In the genomic region with DNA sequence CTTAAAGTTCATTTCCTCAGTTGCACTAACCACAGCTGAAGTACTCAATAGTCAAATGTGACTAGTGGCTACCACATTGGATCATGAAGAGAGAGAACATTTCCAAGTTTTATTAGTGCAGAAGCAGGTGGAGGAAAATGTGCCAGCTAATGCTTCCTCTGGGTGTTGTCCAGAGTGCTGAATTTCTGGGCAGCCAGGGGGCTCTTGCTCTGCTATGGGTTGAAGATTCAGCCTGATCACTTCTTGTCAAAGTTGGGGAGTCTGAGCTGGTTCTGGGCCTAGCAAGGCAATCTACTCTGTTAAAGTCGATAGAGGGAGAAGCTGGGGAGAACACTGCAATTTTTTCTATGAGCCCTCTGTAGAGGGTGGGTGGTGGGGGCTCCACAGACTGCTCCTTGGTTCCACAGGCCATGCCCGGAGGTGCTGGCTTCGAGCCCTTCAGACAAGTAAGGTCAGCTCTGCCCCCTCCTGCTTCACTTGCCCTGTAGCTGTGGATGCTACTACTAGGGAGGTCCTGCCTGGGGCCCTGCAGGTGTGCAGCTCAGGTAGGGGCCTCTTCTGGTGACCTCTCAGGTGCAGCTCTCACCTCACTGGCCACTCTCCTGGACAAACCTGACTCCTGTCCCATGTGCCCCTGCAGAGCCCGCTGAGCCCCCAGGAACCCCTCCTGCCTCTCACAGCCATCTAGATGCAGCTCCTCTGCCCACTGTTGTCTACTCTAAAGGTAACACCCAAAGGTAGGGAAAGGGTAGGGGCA, we compare ENCODE assay signal across 6 cellular contexts. TPM values are rescaled to one million over a fixed set of nuclear protein-coding genes. Genes with fewer than 3 reads are reported as not detected.
DNase-seq lines count a peak whose midpoint lies in the region; ATAC-seq, FAIRE-seq and TF ChIP-seq lines count a peak whose summit lies in the region.
"Had no signal": no experiment of that assay in that cellular context is flagged by ENCODE, and none has a peak within 500 bp of the region (broad histone marks: within the 10 kb centered on the region; RNA-seq: fewer than 3 reads in every experiment).

No MANE protein-coding gene starts in this region.

- no peaks in the 10 kb centered on the region for H3K4me1 Mint-ChIP-seq in chondrocyte (ENCODE audit: low read depth)

- no peak overlapping the region for H3K27ac Mint-ChIP-seq in chondrocyte (ENCODE audit: unreplicated experiment)

- H3K27me3 ChIP-seq in H7 (ENCODE audit: control insufficient read depth, insufficient read depth, low read length) = no peaks in the 10 kb centered on the region; the same call in 1 of the 2 replicates

- peaks cover 25% of the 10 kb centered on the region for H3K36me3 ChIP-seq in H7 (replicated peaks; ENCODE audit: control insufficient read depth, insufficient read depth, low read length)

- no peaks in the 10 kb centered on the region for H3K27me3 Mint-ChIP-seq in chondrocyte (ENCODE audit: low read depth)

- no peak overlapping the region for H3K4me3 Mint-ChIP-seq in chondrocyte (ENCODE audit: unreplicated experiment)

- H3K36me3 Mint-ChIP-seq in chondrocyte (ENCODE audit: low read depth) = peaks cover 14% of the 10 kb centered on the region

- ATAC-seq in GM21717 (IDR thresholded peaks at IDR 0.05; ENCODE audit: unreplicated experiment) = no peak

- TF ChIP-seq CTCF in chondrocyte (IDR thresholded peaks at IDR 0.05) = peak; percentile 8

- H3K4me3 ChIP-seq in H7 (ENCODE audit: insufficient read depth, low read depth, low read length) = no peak overlapping the region

- TF ChIP-seq POLR2A in GM12892 (IDR thresholded peaks at IDR 0.05; ENCODE audit: low read depth, low read length) = no peak

- no peak for FAIRE-seq in GM12892 (lab: Jason Lieb, UNC)

- H3K9me3 Mint-ChIP-seq in chondrocyte (ENCODE audit: low read depth) = no peaks in the 10 kb centered on the region

- DNase-seq in H7 (peak; percentile 84), chondrocyte (ENCODE audit: low spot score) (no peak), GM12892 (ENCODE audit: insufficient read length) (no peak)
- DNase-seq: activated naive CD4-positive, alpha-beta T cell treated with Interleukin-2 at 50 U/mL for 16 hours; NK-92 treated with Interleukin-12 subunit alpha and Interleukin-12 subunit beta, amount 100 ng/mL, for 24 hours had no signal

RNA-seq across cellular contexts. Expression of a gene that starts 8.2 kb away (rescaled TPM):
- total RNA-seq in H7 (2014; rRNA removed; shearing (Covaris generic)) = 59.8 and 62.7 TPM in 2 replicates
- total RNA-seq in chondrocyte = 33.3 to 43.7 TPM (median 36.8 TPM) in 3 replicates
- polyA plus RNA-seq in GM12892 (2012; ENCODE audit: missing spikeins) = 16.7 TPM

RNA-seq across cellular contexts. Expression of a gene that starts 8.9 kb away (rescaled TPM):
- total RNA-seq in H7 (2014; rRNA removed; shearing (Covaris generic)) = 10.1 and 15.2 TPM in 2 replicates
- 4.3 to 5.0 TPM (median 4.4 TPM) in 3 replicates for total RNA-seq in chondrocyte
- polyA plus RNA-seq in GM12892 (2012; ENCODE audit: missing spikeins) = 5.6 TPM

RNA-seq across cellular contexts. Expression of a gene that starts 11.2 kb away (rescaled TPM):
- total RNA-seq in H7 (2014; rRNA removed; shearing (Covaris generic)) = 0.41 TPM in 1 of 2 replicates, not detected in the other
- total RNA-seq in chondrocyte = 0.25 TPM in 1 of 3 replicates, not detected in the others
- not detected for polyA plus RNA-seq in GM12892 (2012; ENCODE audit: missing spikeins)

RNA-seq across cellular contexts. Expression of a gene that starts 20.8 kb away (rescaled TPM):
- 1.5 and 1.6 TPM in 2 replicates for total RNA-seq in H7 (2014; rRNA removed; shearing (Covaris generic))
- total RNA-seq in chondrocyte = 3.2 to 5.3 TPM (median 3.9 TPM) in 3 replicates
- polyA plus RNA-seq in GM12892 (2012; ENCODE audit: missing spikeins) = not detected

RNA-seq across cellular contexts. Expression of a gene that starts 35.3 kb away (rescaled TPM):
- not detected in 2 replicates for total RNA-seq in H7 (2014; rRNA removed; shearing (Covaris generic))
- total RNA-seq in chondrocyte = not detected in 3 replicates
- polyA plus RNA-seq in GM12892 (2012; ENCODE audit: missing spikeins) = not detected
